16 cellular contexts compared by ENCODE assay signal in genomic region chr10:24902400-24902728, GRCh38. TPM values are rescaled to one million over a fixed set of nuclear protein-coding genes. Genes with fewer than 3 reads are reported as not detected.
DNase-seq lines count a peak whose midpoint lies in the region; ATAC-seq and TF ChIP-seq lines count a peak whose summit lies in the region.
"Had no signal": no experiment of that assay in that cellular context is flagged by ENCODE, and none has a peak within 500 bp of the region (broad histone marks: within the 10 kb centered on the region; RNA-seq: fewer than 3 reads in every experiment).

No MANE protein-coding gene starts in this region.

- peak overlapping the region; percentile 18 for H3K27ac Mint-ChIP-seq in activated CD8-positive, alpha-beta T cell treated with anti-CD3 and anti-CD28 coated beads for 36 hours
- H3K27ac Mint-ChIP-seq in activated CD8-positive, alpha-beta T cell treated with anti-CD3 and anti-CD28 coated beads, Interleukin-2, amount 10 ng/mL, durations not matched to agents 7 days and 5 days = no peak overlapping the region
- peak overlapping the region; percentile 90 for H3K27ac Mint-ChIP-seq in activated T-helper 17 cell treated with anti-CD3 and anti-CD28 coated beads, Interleukin-2, amount 50 U/mL, for 72 hours

- H4K91ac ChIP-seq in trophoblast cell (ENCODE audit: low read depth, low read length) = no peak overlapping the region

- no peak overlapping the region for H3K18ac ChIP-seq in trophoblast cell (ENCODE audit: low read length)

- 57% methylated on average over 1 of the region's 1 CpG for whole genome bisulfite sequencing in hepatocyte (ENCODE audit: low lambda C conversion rate, missing lambda C conversion rate)
- WGBS in gastroesophageal sphincter (ENCODE audit: low coverage in 1 of 2), 2 donors = 30 to 55% methylated on average over 1 of the region's 1 CpG
- whole genome bisulfite sequencing in trophoblast cell (ENCODE audit: extremely low coverage, insufficient coverage, insufficient read length) = no CpG with 5 or more reads among the region's 1 CpG

- H3K4me3 ChIP-seq in hepatocyte (no peak overlapping the region), gastroesophageal sphincter (no peak overlapping the region), trophoblast cell (ENCODE audit: low read depth, low read length) (no peak overlapping the region)
- H3K4me3 ChIP-seq: breast epithelium, gastrocnemius medialis had no signal

- no peak for ATAC-seq in activated CD8-positive, alpha-beta T cell treated with anti-CD3 and anti-CD28 coated beads for 36 hours
- no peak for ATAC-seq in activated CD8-positive, alpha-beta T cell treated with anti-CD3 and anti-CD28 coated beads, Interleukin-2, amount 10 ng/mL, durations not matched to agents 7 days and 5 days
- ATAC-seq in activated T-helper 17 cell treated with anti-CD3 and anti-CD28 coated beads, Interleukin-2, amount 50 U/mL, for 72 hours (replicated peaks) = no peak
- ATAC-seq in gastroesophageal sphincter (no peak), GM19467 (IDR thresholded peaks at IDR 0.05; ENCODE audit: unreplicated experiment) (no peak)
- ATAC-seq: CD8-positive, alpha-beta T cell had no signal

- H2AFZ ChIP-seq in hepatocyte = no peak overlapping the region
- no peak overlapping the region for H2AFZ ChIP-seq in trophoblast cell (ENCODE audit: insufficient read depth, low read length, poor library complexity)

- peaks cover 9% of the 10 kb centered on the region for H3K36me3 Mint-ChIP-seq in activated CD8-positive, alpha-beta T cell treated with anti-CD3 and anti-CD28 coated beads for 36 hours (ENCODE audit: low read depth)
- H3K36me3 Mint-ChIP-seq in activated CD8-positive, alpha-beta T cell treated with anti-CD3 and anti-CD28 coated beads, Interleukin-2, amount 10 ng/mL, durations not matched to agents 7 days and 5 days (ENCODE audit: low read depth) = peaks cover 31% of the 10 kb centered on the region
- H3K36me3 Mint-ChIP-seq in activated T-helper 17 cell treated with anti-CD3 and anti-CD28 coated beads, Interleukin-2, amount 50 U/mL, for 72 hours (ENCODE audit: low read depth) = no peaks in the 10 kb centered on the region
- H3K36me3 Mint-ChIP-seq: CD8-positive, alpha-beta T cell had no signal

- H3K4me1 ChIP-seq in hepatocyte (ENCODE audit: insufficient read depth) (peaks cover 11% of the 10 kb centered on the region), gastroesophageal sphincter (peaks cover 0 to 19% (median 7%) of the 10 kb centered on the region in 3 donors), trophoblast cell (ENCODE audit: control insufficient read depth in 1 of 2, insufficient read depth in 2 of 2, low read length in 2 of 2) (no peaks in the 10 kb centered on the region)
- H3K4me1 ChIP-seq: breast epithelium had no signal

- H2BK5ac ChIP-seq in trophoblast cell (ENCODE audit: low read depth, low read length, poor library complexity) = no peak overlapping the region

- H3K23ac ChIP-seq in trophoblast cell (ENCODE audit: low read length) = no peak overlapping the region

- no peak overlapping the region for H2AK5ac ChIP-seq in trophoblast cell (ENCODE audit: low read length)

- intact Hi-C loops in activated CD8-positive, alpha-beta T cell treated with anti-CD3 and anti-CD28 coated beads for 36 hours (cut with micrococcal nuclease) = no loop called here

- no peaks in the 10 kb centered on the region for H3K9me3 ChIP-seq in hepatocyte (ENCODE audit: low read depth)
- no peaks in the 10 kb centered on the region for H3K9me3 ChIP-seq in gastroesophageal sphincter
- H3K9me3 ChIP-seq in trophoblast cell (ENCODE audit: insufficient read depth, low read depth, low read length) = peaks cover 3% of the 10 kb centered on the region
- H3K9me3 ChIP-seq: breast epithelium, gastrocnemius medialis had no signal

- POLR2A ChIA-PET in activated CD8-positive, alpha-beta T cell treated with anti-CD3 and anti-CD28 coated beads for 36 hours (lab: Charles Lee) = no interaction called here
- POLR2A ChIA-PET in activated CD8-positive, alpha-beta T cell treated with anti-CD3 and anti-CD28 coated beads, Interleukin-2, amount 10 ng/mL, durations not matched to agents 7 days and 5 days (lab: Charles Lee) = no interaction called here

- no peak overlapping the region for H4K8ac ChIP-seq in trophoblast cell (ENCODE audit: low read depth, low read length)

- H3K4ac ChIP-seq in trophoblast cell (ENCODE audit: low read depth, low read length) = no peak overlapping the region

- no peak overlapping the region for H3K4me3 Mint-ChIP-seq in activated CD8-positive, alpha-beta T cell treated with anti-CD3 and anti-CD28 coated beads for 36 hours
- H3K4me3 Mint-ChIP-seq in activated CD8-positive, alpha-beta T cell treated with anti-CD3 and anti-CD28 coated beads, Interleukin-2, amount 10 ng/mL, durations not matched to agents 7 days and 5 days = no peak overlapping the region
- peak overlapping the region; percentile 63 for H3K4me3 Mint-ChIP-seq in activated T-helper 17 cell treated with anti-CD3 and anti-CD28 coated beads, Interleukin-2, amount 50 U/mL, for 72 hours

- H3K79me2 ChIP-seq in hepatocyte = no peaks in the 10 kb centered on the region
- H3K79me2 ChIP-seq in trophoblast cell (ENCODE audit: control insufficient read depth, insufficient read depth, low read length, poor library complexity) = no peaks in the 10 kb centered on the region

- no peaks in the 10 kb centered on the region for H3K79me1 ChIP-seq in trophoblast cell (ENCODE audit: low read length)

- no peak overlapping the region for H4K12ac ChIP-seq in trophoblast cell (ENCODE audit: low read depth, low read length)

- H3K9me2 ChIP-seq in hepatocyte (replicated peaks; ENCODE audit: insufficient read depth) = no peaks in the 10 kb centered on the region

- no peak for TF ChIP-seq CTCF in activated CD8-positive, alpha-beta T cell treated with anti-CD3 and anti-CD28 coated beads for 36 hours (IDR thresholded peaks at IDR 0.05)
- TF ChIP-seq CTCF in hepatocyte (IDR thresholded peaks at IDR 0.05; ENCODE audit: poor library complexity) = no peak
- no peak for TF ChIP-seq CTCF in gastroesophageal sphincter (IDR thresholded peaks at IDR 0.05)

- H3K36me3 ChIP-seq in hepatocyte (replicated peaks; ENCODE audit: insufficient read depth, low read depth) (no peaks in the 10 kb centered on the region), gastroesophageal sphincter (no peaks in the 10 kb centered on the region), trophoblast cell (ENCODE audit: control insufficient read depth in 1 of 2, insufficient read depth in 2 of 2, low read length in 2 of 2) (no peaks in the 10 kb centered on the region)
- H3K36me3 ChIP-seq: breast epithelium, gastrocnemius medialis had no signal

- H3K27me3 Mint-ChIP-seq in activated CD8-positive, alpha-beta T cell treated with anti-CD3 and anti-CD28 coated beads for 36 hours = no peaks in the 10 kb centered on the region
- no peaks in the 10 kb centered on the region for H3K27me3 Mint-ChIP-seq in activated CD8-positive, alpha-beta T cell treated with anti-CD3 and anti-CD28 coated beads, Interleukin-2, amount 10 ng/mL, durations not matched to agents 7 days and 5 days (ENCODE audit: low read depth)
- no peaks in the 10 kb centered on the region for H3K27me3 Mint-ChIP-seq in activated T-helper 17 cell treated with anti-CD3 and anti-CD28 coated beads, Interleukin-2, amount 50 U/mL, for 72 hours

- no peak overlapping the region for H3K14ac ChIP-seq in trophoblast cell (ENCODE audit: low read length)

- H3K27ac ChIP-seq in hepatocyte (peak overlapping the region; percentile 70), temporal lobe (ENCODE audit: low read depth, low read length) (peak overlapping the region; percentile 62), gastroesophageal sphincter (no peak overlapping the region), trophoblast cell (ENCODE audit: low read depth, low read length) (no peak overlapping the region)
- H3K27ac ChIP-seq: breast epithelium, gastrocnemius medialis, VCaP had no signal

- TF ChIP-seq POLR2A in gastroesophageal sphincter (IDR thresholded peaks at IDR 0.05) = no peak

- DNase-seq in activated CD8-positive, alpha-beta T cell treated with anti-CD3 and anti-CD28 coated beads for 36 hours = no peak
- DNase-seq in activated CD8-positive, alpha-beta T cell treated with anti-CD3 and anti-CD28 coated beads, Interleukin-2, amount 10 ng/mL, durations not matched to agents 7 days and 5 days = no peak
- DNase-seq in hepatocyte (ENCODE audit: low spot score) = no peak
- no peak for DNase-seq in trophoblast cell
- DNase-seq: activated gamma-delta T cell treated with Interleukin-2 at 50 U/mL for 16 hours; CD8-positive, alpha-beta T cell; NCI-H146; NCI-H345; stimulated activated naive CD4-positive, alpha-beta T cell had no signal

- H3K9ac ChIP-seq in trophoblast cell (ENCODE audit: low read length) = no peak overlapping the region

- no peak overlapping the region for H2BK120ac ChIP-seq in trophoblast cell (ENCODE audit: insufficient read depth, low read length, poor library complexity)

- H3K4me2 ChIP-seq in hepatocyte = no peak overlapping the region
- H3K4me2 ChIP-seq in trophoblast cell (ENCODE audit: low read length) = no peak overlapping the region

- no peaks in the 10 kb centered on the region for H4K20me1 ChIP-seq in hepatocyte (ENCODE audit: insufficient read depth, poor library complexity, severe bottlenecking)

- H3K27me3 ChIP-seq in hepatocyte (no peaks in the 10 kb centered on the region), gastroesophageal sphincter (no peaks in the 10 kb centered on the region), trophoblast cell (ENCODE audit: insufficient read depth, low read length) (no peaks in the 10 kb centered on the region)
- H3K27me3 ChIP-seq: breast epithelium, gastrocnemius medialis had no signal

- no peak for TF ChIP-seq EP300 in gastroesophageal sphincter (IDR thresholded peaks at IDR 0.05)

- peaks cover 4% of the 10 kb centered on the region for H3K9me3 Mint-ChIP-seq in activated CD8-positive, alpha-beta T cell treated with anti-CD3 and anti-CD28 coated beads for 36 hours
- no peaks in the 10 kb centered on the region for H3K9me3 Mint-ChIP-seq in activated CD8-positive, alpha-beta T cell treated with anti-CD3 and anti-CD28 coated beads, Interleukin-2, amount 10 ng/mL, durations not matched to agents 7 days and 5 days (ENCODE audit: insufficient read depth)
- no peaks in the 10 kb centered on the region for H3K9me3 Mint-ChIP-seq in activated T-helper 17 cell treated with anti-CD3 and anti-CD28 coated beads, Interleukin-2, amount 50 U/mL, for 72 hours
- H3K9me3 Mint-ChIP-seq: CD8-positive, alpha-beta T cell had no signal

- H3K4me1 Mint-ChIP-seq in activated CD8-positive, alpha-beta T cell treated with anti-CD3 and anti-CD28 coated beads for 36 hours (ENCODE audit: low read depth) = peaks cover 41% of the 10 kb centered on the region
- H3K4me1 Mint-ChIP-seq in activated CD8-positive, alpha-beta T cell treated with anti-CD3 and anti-CD28 coated beads, Interleukin-2, amount 10 ng/mL, durations not matched to agents 7 days and 5 days (ENCODE audit: low read depth) = peaks cover 27% of the 10 kb centered on the region
- peaks cover 28% of the 10 kb centered on the region for H3K4me1 Mint-ChIP-seq in activated T-helper 17 cell treated with anti-CD3 and anti-CD28 coated beads, Interleukin-2, amount 50 U/mL, for 72 hours

- no peak overlapping the region for H2BK12ac ChIP-seq in trophoblast cell (ENCODE audit: low read length)

- CTCF ChIA-PET in activated CD8-positive, alpha-beta T cell treated with anti-CD3 and anti-CD28 coated beads for 36 hours (lab: Charles Lee) = interaction anchor here (1.1 kb wide), 1 partner anchor 116 kb away, joined by 3 read pairs; no protein-coding TSS in a partner anchor
- CTCF ChIA-PET in activated CD8-positive, alpha-beta T cell treated with anti-CD3 and anti-CD28 coated beads, Interleukin-2, amount 10 ng/mL, durations not matched to agents 7 days and 5 days (lab: Charles Lee) = no interaction called here

RNA-seq across cellular contexts. Expression of gene PRTFDC1, which starts 50.0 kb away (rescaled TPM):
- total RNA-seq in activated CD8-positive, alpha-beta T cell treated with anti-CD3 and anti-CD28 coated beads for 36 hours = 1 to 10 TPM; 2.2 to 2.7 TPM
- total RNA-seq in activated CD8-positive, alpha-beta T cell treated with anti-CD3 and anti-CD28 coated beads, Interleukin-2, amount 10 ng/mL, durations not matched to agents 7 days and 5 days = 1 to 10 TPM; 1.6 to 2.9 TPM
- under 1 TPM; 0.58 to 0.77 TPM for total RNA-seq in activated T-helper 17 cell treated with anti-CD3 and anti-CD28 coated beads, Interleukin-2, amount 50 U/mL, for 72 hours
- total RNA-seq in hepatocyte = 14.7 and 14.8 TPM in 2 replicates
- polyA plus RNA-seq in hepatocyte = 6.0 and 6.4 TPM in 2 replicates
- 24.3 TPM for total RNA-seq in temporal lobe
- total RNA-seq in gastroesophageal sphincter = 10 to 100 TPM in 1 of 4 donors, 1 to 10 TPM in 3; 3.2 to 14.6 (median 7.9) TPM
- 3.8 and 3.9 TPM in 2 replicates for polyA plus RNA-seq in trophoblast cell (2013)

Comparison
In these comparisons a context has a peak if more than half of its experiments do, and no peak if none do; other contexts are left out.
1. H3K27ac ChIP-seq: peak in hepatocyte (single experiment) and temporal lobe (single experiment); none in gastroesophageal sphincter (0 of 4) and trophoblast cell (single experiment).